In genomic region chrX:136768469-136769084, GRCh38 we compare ENCODE assay signal across 8 cellular contexts. TPM values are rescaled to one million over a fixed set of nuclear protein-coding genes. Genes with fewer than 3 reads are reported as not detected.
DNase-seq lines count a peak whose midpoint lies in the region; ATAC-seq and TF ChIP-seq lines count a peak whose summit lies in the region.

No MANE protein-coding gene starts in this region.

- H3K36me3 ChIP-seq in lung (ENCODE audit: control insufficient read depth in 2 of 2, insufficient read depth in 2 of 2, low read length in 2 of 2), result no peaks in the 10 kb centered on the region
- no peaks in the 10 kb centered on the region for H3K36me3 ChIP-seq in thoracic aorta

- TF ChIP-seq CTCF in GM10248 (IDR thresholded peaks at IDR 0.05; ENCODE audit: control extremely low read depth, extremely low read depth, low read depth, missing control alignments) (no peak), lung (IDR thresholded peaks at IDR 0.05; ENCODE audit: control extremely low read depth, extremely low read depth) (no peak), thoracic aorta (IDR thresholded peaks at IDR 0.05) (no peak)

- H3K4me1 Mint-ChIP-seq in T-helper 17 cell, result peaks cover 25% of the 10 kb centered on the region

- POLR2A ChIA-PET in GM10248 (lab: Yijun Ruan, JAX), result no interaction called here

- CTCF ChIA-PET in GM10248 (lab: Yijun Ruan, JAX), result interaction anchor here (1.4 to 2.0 kb wide), 2 partner anchors 11 to 16 kb away, joined by 3 to 8 read pairs; no protein-coding TSS in a partner anchor

- H3K4me3 ChIP-seq in lung (no peak overlapping the region), thoracic aorta (peak overlapping the region; percentile 84)

- H3K9me3 ChIP-seq in T-helper 17 cell (ENCODE audit: control insufficient read depth, low read length, poor library complexity, severe bottlenecking) (no peaks in the 10 kb centered on the region), lung (ENCODE audit: control insufficient read depth in 2 of 2, insufficient read depth in 1 of 2, low read length in 1 of 2) (peaks cover 0 to 2% of the 10 kb centered on the region in 2 donors), thoracic aorta (no peaks in the 10 kb centered on the region)

- H3K4me3 Mint-ChIP-seq in T-helper 17 cell, result peak overlapping the region; percentile 84

- H3K4me1 ChIP-seq in lung (ENCODE audit: control insufficient read depth in 2 of 2, insufficient read depth in 2 of 2, low read length in 2 of 2) (peaks cover 0 to 1% of the 10 kb centered on the region in 2 donors), thoracic aorta (ENCODE audit: control insufficient read depth in 1 of 2, low read depth in 2 of 2) (peaks cover 0 to 28% of the 10 kb centered on the region in 2 donors)

- ATAC-seq in HG03354 (IDR thresholded peaks at IDR 0.05; ENCODE audit: poor library complexity, severe bottlenecking, unreplicated experiment) (peak; percentile 41), T-helper 17 cell (peak; percentile 32), lung (ENCODE audit: insufficient read depth, low FRiP score) (peak; percentile 70), thoracic aorta (ENCODE audit: insufficient number of reproducible peaks, low FRiP score, low read depth) (no peak)

- peak overlapping the region; percentile 50 to 93 for H3K27ac ChIP-seq in lung (ENCODE audit: low read depth in 1 of 2, low read length in 1 of 2)
- H3K27ac ChIP-seq in thoracic aorta, result peak overlapping the region; percentile 87 to 94

- no peaks in the 10 kb centered on the region for H3K27me3 Mint-ChIP-seq in T-helper 17 cell

- H3K27me3 ChIP-seq in lung (ENCODE audit: control insufficient read depth, insufficient read depth) (no peaks in the 10 kb centered on the region), thoracic aorta (replicated peaks; ENCODE audit: insufficient read depth) (no peaks in the 10 kb centered on the region)

- DNase-seq in GM10248 (ENCODE audit: extremely low spot score) (peak; percentile 30), T-helper 17 cell (peak in 2 of 3 donors; percentile 5 to 20), brain pericyte (ENCODE audit: low read depth, low spot score) (peak; percentile 56), lung (ENCODE audit: low spot score) (peak; percentile 55), thoracic aorta (ENCODE audit: low spot score) (no peak), SK-N-DZ (ENCODE audit: low spot score) (no peak), occipital lobe (lab: John Stamatoyannopoulos, UW) (no peak)

- H3K36me3 Mint-ChIP-seq in T-helper 17 cell (ENCODE audit: low read depth), result peaks cover 2% of the 10 kb centered on the region

- peak overlapping the region; percentile 47 for H3K27ac Mint-ChIP-seq in T-helper 17 cell

- WGBS in lung, 2 donors, result 22 to 47% methylated on average over 7 of the region's 7 CpGs

RNA-seq across cellular contexts. Expression of gene ARHGEF6, which starts 12.2 kb away (rescaled TPM):
- total RNA-seq in T-helper 17 cell (10 to 100 TPM; 68.6 to 70.7 TPM), lung (10 to 100 TPM; 19.8 to 22.4 TPM), thoracic aorta (10 to 100 TPM; 25.7 to 34.8 TPM), occipital lobe (23.1 TPM)
- 10 to 100 TPM in 1 of 2 donors, 1 to 10 TPM in 1; 4.9 to 11.3 TPM for polyA plus RNA-seq in lung
- 0.13 TPM in 1 of 2 replicates, not detected in the other for polyA plus RNA-seq in SK-N-DZ (2014; cell fraction: cytosol; rRNA removed)
- polyA plus RNA-seq in SK-N-DZ (2014; cell fraction: nucleus; rRNA removed), result not detected in 2 replicates

Comparison
In these comparisons a context has a peak if more than half of its experiments do, and no peak if none do; other contexts are left out.
1. DNase-seq: peak in GM10248 (single experiment), T-helper 17 cell (2 of 3), brain pericyte (single experiment) and lung (single experiment); none in thoracic aorta (single experiment), SK-N-DZ (single experiment) and occipital lobe (single experiment).